Comparison of ENCODE assay signal across 8 cellular contexts in the genomic region with DNA sequence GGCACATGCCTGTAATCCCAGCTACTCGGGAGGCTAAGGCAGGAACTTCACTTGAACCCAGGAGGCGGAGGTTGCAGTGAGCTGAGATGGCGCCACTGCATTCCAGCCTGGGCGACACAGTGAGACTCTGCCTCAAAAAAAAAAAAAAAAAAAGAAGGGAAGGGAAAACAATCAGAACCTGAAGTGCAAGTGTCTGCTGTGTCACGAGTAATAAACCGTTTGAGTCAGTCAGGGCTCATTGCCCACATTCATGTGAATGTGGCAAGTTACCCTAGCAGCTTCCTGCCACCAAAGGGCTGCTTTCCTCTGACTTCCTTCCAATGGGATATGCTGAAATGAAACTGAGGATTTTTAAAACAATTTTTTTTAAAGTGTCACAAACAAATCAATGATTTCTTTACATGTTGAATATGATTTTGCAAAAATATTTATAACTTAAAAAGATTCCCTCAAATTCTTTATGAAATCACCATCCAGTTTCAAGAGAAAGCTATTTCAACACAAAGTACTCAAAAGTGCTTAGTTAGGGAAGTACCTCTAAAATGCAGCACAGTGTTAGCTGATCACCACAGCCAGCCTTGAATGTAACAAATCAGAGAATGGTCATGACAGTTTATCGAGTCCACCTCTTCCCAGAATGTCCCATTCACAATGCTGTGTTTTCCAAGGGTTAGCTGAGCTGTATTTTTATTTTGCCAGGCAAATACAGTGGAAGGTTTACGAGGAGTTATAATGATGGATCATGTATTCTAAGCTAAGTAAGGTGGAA. TPM values are rescaled to one million over a fixed set of nuclear protein-coding genes. Genes with fewer than 3 reads are reported as not detected.
A peak's percentile ranks its signal among the peaks of the same experiment; 100 is the strongest.
DNase-seq lines count a peak whose midpoint lies in the region; ATAC-seq and TF ChIP-seq lines count a peak whose summit lies in the region.

No MANE protein-coding gene starts in this region.

- H3K4me3 ChIP-seq in mucosa of descending colon, result no peak overlapping the region

- CTCF ChIA-PET in Calu3 (lab: Charles Lee), result interaction anchor here (0.5 to 1.3 kb wide), 4 partner anchors 17 to 458 kb away, joined by 3 to 9 read pairs (median 5); no protein-coding TSS in a partner anchor
- CTCF ChIA-PET in CD4-positive, alpha-beta T cell (lab: Charles Lee), result no interaction called here

- BruUV-seq in Calu3 (replicated peaks; lab: Mats Ljungman, UMichigan), result no TSS peak

- H3K4me3 Mint-ChIP-seq in Calu3 (ENCODE audit: low read depth, unreplicated experiment), result no peak overlapping the region
- H3K4me3 Mint-ChIP-seq in dendritic cell treated with granulocyte-macrophage colony-stimulating factor and Interleukin-4, amounts not matched to agents 40 ng/mL and 50 ng/mL, for 4 days, result peak overlapping the region; percentile 54
- no peak overlapping the region for H3K4me3 Mint-ChIP-seq in CD4-positive, alpha-beta T cell

- H3K27me3 ChIP-seq in CD4-positive, alpha-beta T cell (ENCODE audit: control insufficient read depth, insufficient read depth, low read length), result no peaks in the 10 kb centered on the region

- no peaks in the 10 kb centered on the region for H3K4me1 ChIP-seq in mucosa of descending colon (ENCODE audit: low read depth)

- ATAC-seq in GM21825 (IDR thresholded peaks at IDR 0.05; ENCODE audit: unreplicated experiment), result peak; percentile 83
- ATAC-seq in mucosa of descending colon, result peak; percentile 98
- ATAC-seq in CD4-positive, alpha-beta T cell (ENCODE audit: poor library complexity), result no peak

- no peak overlapping the region for H3K27ac ChIP-seq in CD4-positive, alpha-beta T cell (ENCODE audit: low read depth, low read length)

- no peak overlapping the region for H3K27ac Mint-ChIP-seq in Calu3 (ENCODE audit: unreplicated experiment)
- peak overlapping the region; percentile 77 for H3K27ac Mint-ChIP-seq in dendritic cell treated with granulocyte-macrophage colony-stimulating factor and Interleukin-4, amounts not matched to agents 40 ng/mL and 50 ng/mL, for 4 days
- no peak overlapping the region for H3K27ac Mint-ChIP-seq in CD4-positive, alpha-beta T cell

- DNase-seq in Calu3 (peak; percentile 11), NCI-H2196 (lab: John Stamatoyannopoulos, UW; ENCODE audit: unreplicated experiment) (peak; percentile 56), mucosa of descending colon (peak in 2 of 3 donors; percentile 48 to 82), NCI-H187 treated with DMSO at 0.1 percent for 48 hours (lab: John Stamatoyannopoulos, UW) (no peak), NCI-H1436 (lab: John Stamatoyannopoulos, UW) (no peak)
- DNase-seq in CD4-positive, alpha-beta T cell, result no peak

- intact Hi-C loops in Calu3 (cut with micrococcal nuclease; ENCODE audit: unreplicated experiment), result loop anchor here (10.0 kb wide), 1 partner anchor 465 kb away; a partner anchor contains a TSS
- intact Hi-C loops in dendritic cell treated with granulocyte-macrophage colony-stimulating factor and Interleukin-4, amounts not matched to agents 40 ng/mL and 50 ng/mL, for 4 days (cut with micrococcal nuclease), result no loop called here
- intact Hi-C loops in mucosa of descending colon (cut with DNase I, micrococcal nuclease), result no loop called here
- intact Hi-C loops in CD4-positive, alpha-beta T cell (cut with DNase I, micrococcal nuclease), result no loop called here

- H3K36me3 Mint-ChIP-seq in Calu3 (ENCODE audit: insufficient read depth, unreplicated experiment), result peaks cover 7% of the 10 kb centered on the region
- H3K36me3 Mint-ChIP-seq in dendritic cell treated with granulocyte-macrophage colony-stimulating factor and Interleukin-4, amounts not matched to agents 40 ng/mL and 50 ng/mL, for 4 days (ENCODE audit: low read depth), result peaks cover 29% of the 10 kb centered on the region
- H3K36me3 Mint-ChIP-seq in CD4-positive, alpha-beta T cell (ENCODE audit: low read depth), result peaks cover 86% of the 10 kb centered on the region

- H3K27me3 Mint-ChIP-seq in Calu3 (ENCODE audit: unreplicated experiment), result no peaks in the 10 kb centered on the region
- H3K27me3 Mint-ChIP-seq in dendritic cell treated with granulocyte-macrophage colony-stimulating factor and Interleukin-4, amounts not matched to agents 40 ng/mL and 50 ng/mL, for 4 days, result no peaks in the 10 kb centered on the region
- no peaks in the 10 kb centered on the region for H3K27me3 Mint-ChIP-seq in CD4-positive, alpha-beta T cell

- H3K36me3 ChIP-seq in mucosa of descending colon (ENCODE audit: low read depth), result no peaks in the 10 kb centered on the region

- no peaks in the 10 kb centered on the region for H3K9me3 ChIP-seq in mucosa of descending colon
- H3K9me3 ChIP-seq in CD4-positive, alpha-beta T cell (ENCODE audit: control insufficient read depth, low read length), result no peaks in the 10 kb centered on the region

- H3K4me1 Mint-ChIP-seq in Calu3 (ENCODE audit: low read depth, unreplicated experiment), result peaks cover 7% of the 10 kb centered on the region
- H3K4me1 Mint-ChIP-seq in dendritic cell treated with granulocyte-macrophage colony-stimulating factor and Interleukin-4, amounts not matched to agents 40 ng/mL and 50 ng/mL, for 4 days (ENCODE audit: low read depth), result peaks cover 14% of the 10 kb centered on the region
- peaks cover 6% of the 10 kb centered on the region for H3K4me1 Mint-ChIP-seq in CD4-positive, alpha-beta T cell (ENCODE audit: low read depth)

- TF ChIP-seq CTCF in Calu3 (IDR thresholded peaks at IDR 0.05; ENCODE audit: unreplicated experiment) (no peak), mucosa of descending colon (IDR thresholded peaks at IDR 0.05) (no peak)
- TF ChIP-seq CTCF in CD4-positive, alpha-beta T cell (IDR thresholded peaks at IDR 0.05), result no peak

- POLR2A ChIA-PET in CD4-positive, alpha-beta T cell (lab: Charles Lee), result interaction anchor here (1.0 kb wide), 1 partner anchor 22 kb away, joined by 4 read pairs; no protein-coding TSS in a partner anchor

- H3K9me3 Mint-ChIP-seq in Calu3 (ENCODE audit: low read depth, unreplicated experiment), result peaks cover 2% of the 10 kb centered on the region
- H3K9me3 Mint-ChIP-seq in dendritic cell treated with granulocyte-macrophage colony-stimulating factor and Interleukin-4, amounts not matched to agents 40 ng/mL and 50 ng/mL, for 4 days, result no peaks in the 10 kb centered on the region
- no peaks in the 10 kb centered on the region for H3K9me3 Mint-ChIP-seq in CD4-positive, alpha-beta T cell

RNA-seq across cellular contexts. Expression of a gene that starts 36.4 kb away (rescaled TPM):
- 6.7 and 7.3 TPM in 2 replicates for total RNA-seq in Calu3 (2022)
- total RNA-seq in mucosa of descending colon, result 10 to 100 TPM in 1 of 3 donors, 1 to 10 TPM in 2; 7.5 to 12.5 (median 9.1) TPM
- 1 to 10 TPM; 6.8 to 8.0 TPM for total RNA-seq in CD4-positive, alpha-beta T cell

Comparison
In these comparisons a context has a peak if more than half of its experiments do, and no peak if none do; other contexts are left out.
1. DNase-seq: peak in Calu3 (single experiment), NCI-H2196 (single experiment) and mucosa of descending colon (2 of 3); none in NCI-H187 treated with DMSO at 0.1 percent for 48 hours (single experiment), CD4-positive, alpha-beta T cell (0 of 10) and NCI-H1436 (single experiment).